ENCODE assay signal across 29 cellular contexts in genomic region chrX:10208953-10209352, GRCh38. TPM values are rescaled to one million over a fixed set of nuclear protein-coding genes. Genes with fewer than 3 reads are reported as not detected.
"Had no signal": no experiment of that assay in that cellular context is flagged by ENCODE, and none has a peak within 500 bp of the region (broad histone marks: within the 10 kb centered on the region; RNA-seq: fewer than 3 reads in every experiment).

No MANE protein-coding gene starts in this region.

- H3K4me1 Mint-ChIP-seq: activated CD4-positive, alpha-beta T cell treated with anti-CD3 and anti-CD28 coated beads for 36 hours; activated CD4-positive, alpha-beta T cell treated with anti-CD3 and anti-CD28 coated beads, Interleukin-2, amount 10 ng/mL, durations not matched to agents 7 days and 5 days; activated naive CD4-positive, alpha-beta T cell treated with anti-CD3 and anti-CD28 coated beads, Interleukin-2, amount 50 U/mL, for 24 hours had no signal

- H3K9me3 Mint-ChIP-seq: activated CD4-positive, alpha-beta T cell treated with anti-CD3 and anti-CD28 coated beads, Interleukin-2, amount 10 ng/mL, durations not matched to agents 7 days and 5 days; activated naive CD4-positive, alpha-beta T cell treated with anti-CD3 and anti-CD28 coated beads, Interleukin-2, amount 50 U/mL, for 24 hours; activated T-cell treated with anti-CD3 and anti-CD28 coated beads, Interleukin-2, amount 50 U/mL, for 24 hours; activated T-helper 2 cell treated with anti-CD3 and anti-CD28 coated beads, Interferon-gamma antibody, Interleukin-2, Interleukin-4, amounts not matched to agents 10 μg/mL and 5 μg/mL and 100 μg/mL, durations not matched to agents 14 hours and 24 hours and 36 hours; T-helper 1 cell treated with Interleukin-12 subunit alpha and Interleukin-12 subunit beta and Interleukin-4 antibody, amounts not matched to agents 30 μg/mL and 1 μg/mL, for 36 hours; T-helper 2 cell treated with Interferon-gamma antibody and Interleukin-4, amounts not matched to agents 5 μg/mL and 100 μg/mL, for 36 hours had no signal

- H3K4me3 Mint-ChIP-seq: activated CD4-positive, alpha-beta T cell treated with anti-CD3 and anti-CD28 coated beads for 36 hours; activated CD4-positive, alpha-beta T cell treated with anti-CD3 and anti-CD28 coated beads, Interleukin-2, amount 10 ng/mL, durations not matched to agents 7 days and 5 days; activated CD8-positive, alpha-beta T cell treated with anti-CD3 and anti-CD28 coated beads, Interleukin-2, amount 10 ng/mL, durations not matched to agents 7 days and 5 days; activated naive CD4-positive, alpha-beta T cell treated with anti-CD3 and anti-CD28 coated beads, Interleukin-2, amount 50 U/mL, for 24 hours; activated T-cell treated with anti-CD3 and anti-CD28 coated beads, Interleukin-2, amount 50 U/mL, for 24 hours; T-helper 1 cell treated with Interleukin-12 subunit alpha and Interleukin-12 subunit beta and Interleukin-4 antibody, amounts not matched to agents 30 μg/mL and 1 μg/mL, for 36 hours; T-helper 2 cell treated with Interferon-gamma antibody and Interleukin-4, amounts not matched to agents 5 μg/mL and 100 μg/mL, for 36 hours had no signal

- DNase-seq: activated CD4-positive, alpha-beta T cell treated with anti-CD3 and anti-CD28 coated beads for 36 hours; activated CD4-positive, alpha-beta T cell treated with anti-CD3 and anti-CD28 coated beads, Interleukin-2, amount 10 ng/mL, durations not matched to agents 7 days and 5 days; activated CD4-positive, alpha-beta T cell treated with anti-CD3 and anti-CD28 coated beads, Interleukin-2, amount 50 U/mL, for 48 hours; activated CD8-positive, alpha-beta T cell treated with anti-CD3 and anti-CD28 coated beads, Interleukin-2, amount 10 ng/mL, durations not matched to agents 7 days and 5 days; activated gamma-delta T cell; activated naive CD4-positive, alpha-beta T cell treated with Interleukin-2 at 50 U/mL for 16 hours; activated T-cell treated with anti-CD3 and anti-CD28 coated beads, Interleukin-2, amount 50 U/mL, for 24 hours; adrenal gland; body of pancreas; caudate nucleus; cerebellar nuclear complex; Karpas-422; KBM-7; NCI-H1105; NCI-H1417 treated with DMSO at 0.1 percent for 48 hours; NCI-H187 treated with DMSO at 0.1 percent for 48 hours; NCI-H2227 treated with DMSO at 0.1 percent for 48 hours; NCI-H446; NCI-H524; NCI-H69; NCI-H82; NK-92 treated with Interleukin-12 subunit alpha and Interleukin-12 subunit beta, amount 100 ng/mL, for 24 hours; OCI-M1; SK-N-SH had no signal

- H3K27ac Mint-ChIP-seq: activated CD4-positive, alpha-beta T cell treated with anti-CD3 and anti-CD28 coated beads for 36 hours; activated CD4-positive, alpha-beta T cell treated with anti-CD3 and anti-CD28 coated beads, Interleukin-2, amount 10 ng/mL, durations not matched to agents 7 days and 5 days; activated CD8-positive, alpha-beta T cell treated with anti-CD3 and anti-CD28 coated beads, Interleukin-2, amount 10 ng/mL, durations not matched to agents 7 days and 5 days; activated naive CD4-positive, alpha-beta T cell treated with anti-CD3 and anti-CD28 coated beads, Interleukin-2, amount 50 U/mL, for 24 hours; activated T-cell treated with anti-CD3 and anti-CD28 coated beads, Interleukin-2, amount 50 U/mL, for 24 hours; activated T-helper 2 cell treated with anti-CD3 and anti-CD28 coated beads, Interferon-gamma antibody, Interleukin-2, Interleukin-4, amounts not matched to agents 10 μg/mL and 5 μg/mL and 100 μg/mL, durations not matched to agents 14 hours and 24 hours and 36 hours; T-helper 1 cell treated with Interleukin-12 subunit alpha and Interleukin-12 subunit beta and Interleukin-4 antibody, amounts not matched to agents 30 μg/mL and 1 μg/mL, for 36 hours; T-helper 2 cell treated with Interferon-gamma antibody and Interleukin-4, amounts not matched to agents 5 μg/mL and 100 μg/mL, for 36 hours had no signal

- H3K27me3 Mint-ChIP-seq: activated CD4-positive, alpha-beta T cell treated with anti-CD3 and anti-CD28 coated beads for 36 hours; activated CD4-positive, alpha-beta T cell treated with anti-CD3 and anti-CD28 coated beads, Interleukin-2, amount 10 ng/mL, durations not matched to agents 7 days and 5 days; activated naive CD4-positive, alpha-beta T cell treated with anti-CD3 and anti-CD28 coated beads, Interleukin-2, amount 50 U/mL, for 24 hours had no signal

- ATAC-seq: activated CD4-positive, alpha-beta T cell treated with anti-CD3 and anti-CD28 coated beads for 36 hours; activated CD4-positive, CD25-positive, alpha-beta regulatory T cell treated with anti-CD3 and anti-CD28 coated beads, Interleukin-2, amount 50 U/mL, for 24 hours; activated CD8-positive, alpha-beta T cell treated with anti-CD3 and anti-CD28 coated beads, Interleukin-2, amount 10 ng/mL, durations not matched to agents 7 days and 5 days; body of pancreas had no signal

- H3K36me3 Mint-ChIP-seq: activated naive CD4-positive, alpha-beta T cell treated with anti-CD3 and anti-CD28 coated beads, Interleukin-2, amount 50 U/mL, for 24 hours had no signal

RNA-seq across cellular contexts. Expression of gene CLCN4, which starts 52.2 kb away (rescaled TPM):
- total RNA-seq: activated CD4-positive, alpha-beta T cell treated with anti-CD3 and anti-CD28 coated beads for 36 hours; activated CD4-positive, alpha-beta T cell treated with anti-CD3 and anti-CD28 coated beads, Interleukin-2, amount 10 ng/mL, durations not matched to agents 7 days and 5 days; activated CD8-positive, alpha-beta T cell treated with anti-CD3 and anti-CD28 coated beads, Interleukin-2, amount 10 ng/mL, durations not matched to agents 7 days and 5 days had no signal
